Comparison of ENCODE assay signal across 1 cellular context in the genomic region with DNA sequence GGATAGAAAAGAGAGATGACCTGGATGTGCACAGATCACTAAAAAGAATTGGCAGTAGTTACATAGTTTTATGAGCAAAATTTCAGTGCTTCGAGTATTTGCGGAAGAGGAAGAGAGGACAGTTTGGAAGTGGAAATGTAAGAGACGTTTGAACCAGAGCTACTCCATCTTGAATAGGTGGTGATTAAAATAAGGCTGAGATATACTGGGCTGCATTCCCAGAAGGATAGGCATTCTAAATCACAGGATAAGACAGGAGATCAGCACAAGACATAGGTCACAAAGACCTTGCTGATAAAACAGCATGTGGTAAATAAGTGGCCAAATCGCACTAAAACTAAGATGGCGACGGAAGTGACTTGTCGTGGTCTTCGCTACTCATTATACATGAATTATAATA.
TF ChIP-seq lines count a peak whose summit lies in the region.

No MANE protein-coding gene starts in this region.

TF ChIP-seq in K562, 482 proteins besides CTCF, POLR2A, EP300 and RAD21 (continued from another document and continues in another):
- TF ChIP-seq, protein P1, sequence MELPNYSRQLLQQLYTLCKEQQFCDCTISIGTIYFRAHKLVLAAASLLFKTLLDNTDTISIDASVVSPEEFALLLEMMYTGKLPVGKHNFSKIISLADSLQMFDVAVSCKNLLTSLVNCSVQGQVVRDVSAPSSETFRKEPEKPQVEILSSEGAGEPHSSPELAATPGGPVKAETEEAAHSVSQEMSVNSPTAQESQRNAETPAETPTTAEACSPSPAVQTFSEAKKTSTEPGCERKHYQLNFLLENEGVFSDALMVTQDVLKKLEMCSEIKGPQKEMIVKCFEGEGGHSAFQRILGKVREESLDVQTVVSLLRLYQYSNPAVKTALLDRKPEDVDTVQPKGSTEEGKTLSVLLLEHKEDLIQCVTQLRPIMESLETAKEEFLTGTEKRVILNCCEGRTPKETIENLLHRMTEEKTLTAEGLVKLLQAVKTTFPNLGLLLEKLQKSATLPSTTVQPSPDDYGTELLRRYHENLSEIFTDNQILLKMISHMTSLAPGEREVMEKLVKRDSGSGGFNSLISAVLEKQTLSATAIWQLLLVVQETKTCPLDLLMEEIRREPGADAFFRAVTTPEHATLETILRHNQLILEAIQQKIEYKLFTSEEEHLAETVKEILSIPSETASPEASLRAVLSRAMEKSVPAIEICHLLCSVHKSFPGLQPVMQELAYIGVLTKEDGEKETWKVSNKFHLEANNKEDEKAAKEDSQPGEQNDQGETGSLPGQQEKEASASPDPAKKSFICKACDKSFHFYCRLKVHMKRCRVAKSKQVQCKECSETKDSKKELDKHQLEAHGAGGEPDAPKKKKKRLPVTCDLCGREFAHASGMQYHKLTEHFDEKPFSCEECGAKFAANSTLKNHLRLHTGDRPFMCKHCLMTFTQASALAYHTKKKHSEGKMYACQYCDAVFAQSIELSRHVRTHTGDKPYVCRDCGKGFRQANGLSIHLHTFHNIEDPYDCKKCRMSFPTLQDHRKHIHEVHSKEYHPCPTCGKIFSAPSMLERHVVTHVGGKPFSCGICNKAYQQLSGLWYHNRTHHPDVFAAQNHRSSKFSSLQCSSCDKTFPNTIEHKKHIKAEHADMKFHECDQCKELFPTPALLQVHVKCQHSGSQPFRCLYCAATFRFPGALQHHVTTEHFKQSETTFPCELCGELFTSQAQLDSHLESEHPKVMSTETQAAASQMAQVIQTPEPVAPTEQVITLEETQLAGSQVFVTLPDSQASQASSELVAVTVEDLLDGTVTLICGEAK (IDR thresholded peaks at IDR 0.05): no peak
- TF ChIP-seq, protein P1 (CRISPR knock-in tag; IDR thresholded peaks at IDR 0.05): no peak
- no peak for TF ChIP-seq GABPB1 (CRISPR knock-in tag; IDR thresholded peaks at IDR 0.05)
- no peak for TF ChIP-seq MAFK (IDR thresholded peaks at IDR 0.05; ENCODE audit: low read length)
- TF ChIP-seq, protein P2, sequence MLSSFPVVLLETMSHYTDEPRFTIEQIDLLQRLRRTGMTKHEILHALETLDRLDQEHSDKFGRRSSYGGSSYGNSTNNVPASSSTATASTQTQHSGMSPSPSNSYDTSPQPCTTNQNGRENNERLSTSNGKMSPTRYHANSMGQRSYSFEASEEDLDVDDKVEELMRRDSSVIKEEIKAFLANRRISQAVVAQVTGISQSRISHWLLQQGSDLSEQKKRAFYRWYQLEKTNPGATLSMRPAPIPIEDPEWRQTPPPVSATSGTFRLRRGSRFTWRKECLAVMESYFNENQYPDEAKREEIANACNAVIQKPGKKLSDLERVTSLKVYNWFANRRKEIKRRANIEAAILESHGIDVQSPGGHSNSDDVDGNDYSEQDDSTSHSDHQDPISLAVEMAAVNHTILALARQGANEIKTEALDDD (IDR thresholded peaks at IDR 0.05): no peak
- TF ChIP-seq FOXJ2 (tag; IDR thresholded peaks at IDR 0.05): no peak
- TF ChIP-seq, protein P3, sequence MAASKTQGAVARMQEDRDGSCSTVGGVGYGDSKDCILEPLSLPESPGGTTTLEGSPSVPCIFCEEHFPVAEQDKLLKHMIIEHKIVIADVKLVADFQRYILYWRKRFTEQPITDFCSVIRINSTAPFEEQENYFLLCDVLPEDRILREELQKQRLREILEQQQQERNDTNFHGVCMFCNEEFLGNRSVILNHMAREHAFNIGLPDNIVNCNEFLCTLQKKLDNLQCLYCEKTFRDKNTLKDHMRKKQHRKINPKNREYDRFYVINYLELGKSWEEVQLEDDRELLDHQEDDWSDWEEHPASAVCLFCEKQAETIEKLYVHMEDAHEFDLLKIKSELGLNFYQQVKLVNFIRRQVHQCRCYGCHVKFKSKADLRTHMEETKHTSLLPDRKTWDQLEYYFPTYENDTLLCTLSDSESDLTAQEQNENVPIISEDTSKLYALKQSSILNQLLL (CRISPR knock-in tag; IDR thresholded peaks at IDR 0.05; ENCODE audit: borderline replicate concordance): no peak
- TF ChIP-seq NEUROD1 (IDR thresholded peaks at IDR 0.05; ENCODE audit: borderline replicate concordance, low read depth, low read length, partially characterized antibody): no peak
- no peak for TF ChIP-seq PHB2 (IDR thresholded peaks at IDR 0.05; ENCODE audit: low read depth)
- TF ChIP-seq, protein P4, sequence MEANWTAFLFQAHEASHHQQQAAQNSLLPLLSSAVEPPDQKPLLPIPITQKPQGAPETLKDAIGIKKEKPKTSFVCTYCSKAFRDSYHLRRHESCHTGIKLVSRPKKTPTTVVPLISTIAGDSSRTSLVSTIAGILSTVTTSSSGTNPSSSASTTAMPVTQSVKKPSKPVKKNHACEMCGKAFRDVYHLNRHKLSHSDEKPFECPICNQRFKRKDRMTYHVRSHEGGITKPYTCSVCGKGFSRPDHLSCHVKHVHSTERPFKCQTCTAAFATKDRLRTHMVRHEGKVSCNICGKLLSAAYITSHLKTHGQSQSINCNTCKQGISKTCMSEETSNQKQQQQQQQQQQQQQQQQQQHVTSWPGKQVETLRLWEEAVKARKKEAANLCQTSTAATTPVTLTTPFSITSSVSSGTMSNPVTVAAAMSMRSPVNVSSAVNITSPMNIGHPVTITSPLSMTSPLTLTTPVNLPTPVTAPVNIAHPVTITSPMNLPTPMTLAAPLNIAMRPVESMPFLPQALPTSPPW (CRISPR knock-in tag; IDR thresholded peaks at IDR 0.05): peak; percentile 24; the same call in 1 of the 2 replicates
- TF ChIP-seq, protein P5, sequence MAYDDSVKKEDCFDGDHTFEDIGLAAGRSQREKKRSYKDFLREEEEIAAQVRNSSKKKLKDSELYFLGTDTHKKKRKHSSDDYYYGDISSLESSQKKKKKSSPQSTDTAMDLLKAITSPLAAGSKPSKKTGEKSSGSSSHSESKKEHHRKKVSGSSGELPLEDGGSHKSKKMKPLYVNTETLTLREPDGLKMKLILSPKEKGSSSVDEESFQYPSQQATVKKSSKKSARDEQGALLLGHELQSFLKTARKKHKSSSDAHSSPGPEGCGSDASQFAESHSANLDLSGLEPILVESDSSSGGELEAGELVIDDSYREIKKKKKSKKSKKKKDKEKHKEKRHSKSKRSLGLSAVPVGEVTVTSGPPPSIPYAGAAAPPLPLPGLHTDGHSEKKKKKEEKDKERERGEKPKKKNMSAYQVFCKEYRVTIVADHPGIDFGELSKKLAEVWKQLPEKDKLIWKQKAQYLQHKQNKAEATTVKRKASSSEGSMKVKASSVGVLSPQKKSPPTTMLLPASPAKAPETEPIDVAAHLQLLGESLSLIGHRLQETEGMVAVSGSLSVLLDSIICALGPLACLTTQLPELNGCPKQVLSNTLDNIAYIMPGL (CRISPR knock-in tag; IDR thresholded peaks at IDR 0.05): no peak
- TF ChIP-seq ZNF224 (CRISPR knock-in tag; IDR thresholded peaks at IDR 0.05): no peak
- peak; percentile 46; the same call in 1 of the 2 replicates for TF ChIP-seq ZNF589 (CRISPR knock-in tag; IDR thresholded peaks at IDR 0.05; ENCODE audit: low read depth)
- TF ChIP-seq ETV1 (tag; conservative IDR thresholded peaks at IDR 0.05; ENCODE audit: low read depth): no peak
- TF ChIP-seq SAFB (IDR thresholded peaks at IDR 0.05; ENCODE audit: borderline replicate concordance, low read depth, low read length): no peak
- no peak for TF ChIP-seq NUFIP1 (IDR thresholded peaks at IDR 0.05; ENCODE audit: partially characterized antibody)
- no peak for TF ChIP-seq CHD1 (IDR thresholded peaks at IDR 0.05; ENCODE audit: low read length)
- no peak for TF ChIP-seq ZBTB7A (IDR thresholded peaks at IDR 0.05; ENCODE audit: borderline replicate concordance, control insufficient read depth, low read depth, low read length)
- TF ChIP-seq NRF1 (conservative IDR thresholded peaks at IDR 0.05 in 1 of 2, IDR thresholded peaks at IDR 0.05 in 1 of 2): no peak
- TF ChIP-seq, protein P6, sequence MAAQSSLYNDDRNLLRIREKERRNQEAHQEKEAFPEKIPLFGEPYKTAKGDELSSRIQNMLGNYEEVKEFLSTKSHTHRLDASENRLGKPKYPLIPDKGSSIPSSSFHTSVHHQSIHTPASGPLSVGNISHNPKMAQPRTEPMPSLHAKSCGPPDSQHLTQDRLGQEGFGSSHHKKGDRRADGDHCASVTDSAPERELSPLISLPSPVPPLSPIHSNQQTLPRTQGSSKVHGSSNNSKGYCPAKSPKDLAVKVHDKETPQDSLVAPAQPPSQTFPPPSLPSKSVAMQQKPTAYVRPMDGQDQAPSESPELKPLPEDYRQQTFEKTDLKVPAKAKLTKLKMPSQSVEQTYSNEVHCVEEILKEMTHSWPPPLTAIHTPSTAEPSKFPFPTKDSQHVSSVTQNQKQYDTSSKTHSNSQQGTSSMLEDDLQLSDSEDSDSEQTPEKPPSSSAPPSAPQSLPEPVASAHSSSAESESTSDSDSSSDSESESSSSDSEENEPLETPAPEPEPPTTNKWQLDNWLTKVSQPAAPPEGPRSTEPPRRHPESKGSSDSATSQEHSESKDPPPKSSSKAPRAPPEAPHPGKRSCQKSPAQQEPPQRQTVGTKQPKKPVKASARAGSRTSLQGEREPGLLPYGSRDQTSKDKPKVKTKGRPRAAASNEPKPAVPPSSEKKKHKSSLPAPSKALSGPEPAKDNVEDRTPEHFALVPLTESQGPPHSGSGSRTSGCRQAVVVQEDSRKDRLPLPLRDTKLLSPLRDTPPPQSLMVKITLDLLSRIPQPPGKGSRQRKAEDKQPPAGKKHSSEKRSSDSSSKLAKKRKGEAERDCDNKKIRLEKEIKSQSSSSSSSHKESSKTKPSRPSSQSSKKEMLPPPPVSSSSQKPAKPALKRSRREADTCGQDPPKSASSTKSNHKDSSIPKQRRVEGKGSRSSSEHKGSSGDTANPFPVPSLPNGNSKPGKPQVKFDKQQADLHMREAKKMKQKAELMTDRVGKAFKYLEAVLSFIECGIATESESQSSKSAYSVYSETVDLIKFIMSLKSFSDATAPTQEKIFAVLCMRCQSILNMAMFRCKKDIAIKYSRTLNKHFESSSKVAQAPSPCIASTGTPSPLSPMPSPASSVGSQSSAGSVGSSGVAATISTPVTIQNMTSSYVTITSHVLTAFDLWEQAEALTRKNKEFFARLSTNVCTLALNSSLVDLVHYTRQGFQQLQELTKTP (IDR thresholded peaks at IDR 0.05; ENCODE audit: low read depth in 1 of 2, partially characterized antibody in 2 of 2): no peak
- peak; percentile 87 for TF ChIP-seq BACH1 (tag; IDR thresholded peaks at IDR 0.05)
- TF ChIP-seq PHTF2 (CRISPR knock-in tag; IDR thresholded peaks at IDR 0.05): no peak
- no peak for TF ChIP-seq SIN3A (IDR thresholded peaks at IDR 0.05; ENCODE audit: borderline replicate concordance in 2 of 2, control insufficient read depth in 1 of 2, low read depth in 2 of 2, low read length in 2 of 2)
- TF ChIP-seq ZNF75A (CRISPR knock-in tag; IDR thresholded peaks at IDR 0.05): no peak
- no peak for TF ChIP-seq PML (IDR thresholded peaks at IDR 0.05; ENCODE audit: low read length)
- no peak for TF ChIP-seq U2AF2 (optimal IDR thresholded peaks at IDR 0.05; ENCODE audit: low read depth, low read length)
- TF ChIP-seq RNF2 (IDR thresholded peaks at IDR 0.05): no peak
- TF ChIP-seq, protein P7, sequence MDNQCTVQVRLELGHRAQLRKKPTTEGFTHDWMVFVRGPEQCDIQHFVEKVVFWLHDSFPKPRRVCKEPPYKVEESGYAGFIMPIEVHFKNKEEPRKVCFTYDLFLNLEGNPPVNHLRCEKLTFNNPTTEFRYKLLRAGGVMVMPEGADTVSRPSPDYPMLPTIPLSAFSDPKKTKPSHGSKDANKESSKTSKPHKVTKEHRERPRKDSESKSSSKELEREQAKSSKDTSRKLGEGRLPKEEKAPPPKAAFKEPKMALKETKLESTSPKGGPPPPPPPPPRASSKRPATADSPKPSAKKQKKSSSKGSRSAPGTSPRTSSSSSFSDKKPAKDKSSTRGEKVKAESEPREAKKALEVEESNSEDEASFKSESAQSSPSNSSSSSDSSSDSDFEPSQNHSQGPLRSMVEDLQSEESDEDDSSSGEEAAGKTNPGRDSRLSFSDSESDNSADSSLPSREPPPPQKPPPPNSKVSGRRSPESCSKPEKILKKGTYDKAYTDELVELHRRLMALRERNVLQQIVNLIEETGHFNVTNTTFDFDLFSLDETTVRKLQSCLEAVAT (IDR thresholded peaks at IDR 0.05): no peak
- TF ChIP-seq NCOA2 (IDR thresholded peaks at IDR 0.05; ENCODE audit: partially characterized antibody in 2 of 2): no peak
- TF ChIP-seq, protein P8, sequence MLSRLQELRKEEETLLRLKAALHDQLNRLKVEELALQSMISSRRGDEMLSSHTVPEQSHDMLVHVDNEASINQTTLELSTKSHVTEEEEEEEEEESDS (CRISPR knock-in tag; IDR thresholded peaks at IDR 0.05): no peak
- no peak for TF ChIP-seq NR2C2 (CRISPR knock-in tag; IDR thresholded peaks at IDR 0.05)
- TF ChIP-seq NR2C2 (tag; IDR thresholded peaks at IDR 0.05): peak; percentile 5; the same call in 1 of the 2 replicates
- TF ChIP-seq CREBBP (IDR thresholded peaks at IDR 0.05; ENCODE audit: low read depth, low read length): no peak
- no peak for TF ChIP-seq ZNF347 (CRISPR knock-in tag; IDR thresholded peaks at IDR 0.05; ENCODE audit: low read depth)
- no peak for TF ChIP-seq SNIP1 (IDR thresholded peaks at IDR 0.05; ENCODE audit: low read depth)
- TF ChIP-seq BRD4 (IDR thresholded peaks at IDR 0.05): no peak
- no peak for TF ChIP-seq YBX1 (IDR thresholded peaks at IDR 0.05)
- TF ChIP-seq, protein P9, sequence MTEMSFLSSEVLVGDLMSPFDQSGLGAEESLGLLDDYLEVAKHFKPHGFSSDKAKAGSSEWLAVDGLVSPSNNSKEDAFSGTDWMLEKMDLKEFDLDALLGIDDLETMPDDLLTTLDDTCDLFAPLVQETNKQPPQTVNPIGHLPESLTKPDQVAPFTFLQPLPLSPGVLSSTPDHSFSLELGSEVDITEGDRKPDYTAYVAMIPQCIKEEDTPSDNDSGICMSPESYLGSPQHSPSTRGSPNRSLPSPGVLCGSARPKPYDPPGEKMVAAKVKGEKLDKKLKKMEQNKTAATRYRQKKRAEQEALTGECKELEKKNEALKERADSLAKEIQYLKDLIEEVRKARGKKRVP (CRISPR knock-in tag; IDR thresholded peaks at IDR 0.05): peak; percentile 85
- TF ChIP-seq FOXP1 (CRISPR knock-in tag; IDR thresholded peaks at IDR 0.05): no peak
- TF ChIP-seq ELF1 (tag; IDR thresholded peaks at IDR 0.05): no peak
